ENCODE assay signal across 29 cellular contexts in genomic region chr15:23750776-23751175, GRCh38.
"Had no signal": no experiment of that assay in that cellular context is flagged by ENCODE, and none has a peak within 500 bp of the region (broad histone marks: within the 10 kb centered on the region; RNA-seq: fewer than 3 reads in every experiment).

No MANE protein-coding gene starts in this region.

- H3K4me3 ChIP-seq: heart left ventricle, left ventricle myocardium inferior, lung, neural progenitor cell, pancreas, prostate gland, skin epidermis, testis, thyroid gland, upper lobe of right lung had no signal

- H3K36me3 ChIP-seq: heart left ventricle, left ventricle myocardium inferior, neural progenitor cell, neutrophil, pancreas, prostate gland, thyroid gland, upper lobe of right lung had no signal

- H3K27me3 ChIP-seq: heart left ventricle, neural progenitor cell, neutrophil, pancreas, testis, thyroid gland, upper lobe of right lung had no signal

- H3K4me1 ChIP-seq: heart left ventricle, left ventricle myocardium inferior, neural progenitor cell, prostate gland, testis, thyroid gland, upper lobe of right lung had no signal

- H3K27ac ChIP-seq: heart left ventricle, left ventricle myocardium inferior, neural progenitor cell, neutrophil, pancreas, prostate gland, skin epidermis, testis, thyroid gland, upper lobe of right lung had no signal

- H3K4me2 ChIP-seq: neural progenitor cell had no signal

- H3K9me3 Mint-ChIP-seq: stimulated activated naive CD8-positive, alpha-beta T cell treated with anti-CD3 and anti-CD28 coated beads, Interleukin-15, amount 100 ng/mL, for 72 hours had no signal

- H3K36me3 Mint-ChIP-seq: immature natural killer cell; mesothelial cell of epicardium; neural progenitor cell; stimulated activated effector memory CD8-positive, alpha-beta T cell treated with anti-CD3 and anti-CD28 coated beads, Interleukin-12 subunit alpha, Interleukin-12 subunit beta, amount 100 ng/mL, for 72 hours had no signal

- ATAC-seq: heart left ventricle; naive thymus-derived CD8-positive, alpha-beta T cell; right cardiac atrium; sciatic nerve; stimulated activated effector memory CD8-positive, alpha-beta T cell treated with anti-CD3 and anti-CD28 coated beads, Interleukin-12 subunit alpha, Interleukin-12 subunit beta, amount 100 ng/mL, for 72 hours; stimulated activated naive CD8-positive, alpha-beta T cell treated with anti-CD3 and anti-CD28 coated beads, Interleukin-15, amount 100 ng/mL, for 72 hours; upper lobe of right lung had no signal

- H3K9me3 ChIP-seq: heart left ventricle, neutrophil, pancreas, prostate gland, testis, thyroid gland, upper lobe of right lung had no signal

- H3K4me1 Mint-ChIP-seq: immature natural killer cell; mesothelial cell of epicardium; naive thymus-derived CD8-positive, alpha-beta T cell; nephron progenitor cell; neural progenitor cell; stimulated activated effector memory CD8-positive, alpha-beta T cell treated with anti-CD3 and anti-CD28 coated beads, Interleukin-12 subunit alpha, Interleukin-12 subunit beta, amount 100 ng/mL, for 72 hours; stimulated activated naive CD8-positive, alpha-beta T cell treated with anti-CD3 and anti-CD28 coated beads, Interleukin-15, amount 100 ng/mL, for 72 hours had no signal

- H3K9ac ChIP-seq: neural progenitor cell had no signal

- H2AFZ ChIP-seq: neural progenitor cell had no signal

- H3K27ac Mint-ChIP-seq: immature natural killer cell; mesothelial cell of epicardium; naive thymus-derived CD8-positive, alpha-beta T cell; nephron progenitor cell; neural progenitor cell; stimulated activated effector memory CD8-positive, alpha-beta T cell treated with anti-CD3 and anti-CD28 coated beads, Interleukin-12 subunit alpha, Interleukin-12 subunit beta, amount 100 ng/mL, for 72 hours; stimulated activated naive CD8-positive, alpha-beta T cell treated with anti-CD3 and anti-CD28 coated beads, Interleukin-15, amount 100 ng/mL, for 72 hours had no signal

- DNase-seq: glutamatergic neuron; heart left ventricle; hypothalamus; immature natural killer cell; kidney; left ventricle myocardium inferior; mesendoderm; naive thymus-derived CD8-positive, alpha-beta T cell; nephron progenitor cell; occipital lobe; pancreas; posterior cingulate gyrus; retina; right cardiac atrium; stimulated activated CD4-positive, alpha-beta T cell treated with anti-CD3 and anti-CD28 coated beads, Interleukin-4, amount 100 ng/mL, for 24 hours; stimulated activated naive CD4-positive, alpha-beta T cell treated with Interleukin-2 at 50 U/mL for 16 hours; stimulated activated naive CD8-positive, alpha-beta T cell treated with anti-CD3 and anti-CD28 coated beads, Interleukin-15, amount 100 ng/mL, for 72 hours; testis; thyroid gland; trophoblast cell; upper lobe of right lung had no signal

- H3K27me3 Mint-ChIP-seq: stimulated activated naive CD8-positive, alpha-beta T cell treated with anti-CD3 and anti-CD28 coated beads, Interleukin-15, amount 100 ng/mL, for 72 hours had no signal

- H3K4me3 Mint-ChIP-seq: immature natural killer cell; mesothelial cell of epicardium; naive thymus-derived CD8-positive, alpha-beta T cell; nephron progenitor cell; neural progenitor cell; stimulated activated effector memory CD8-positive, alpha-beta T cell treated with anti-CD3 and anti-CD28 coated beads, Interleukin-12 subunit alpha, Interleukin-12 subunit beta, amount 100 ng/mL, for 72 hours; stimulated activated naive CD8-positive, alpha-beta T cell treated with anti-CD3 and anti-CD28 coated beads, Interleukin-15, amount 100 ng/mL, for 72 hours had no signal
